23 cellular contexts compared by ENCODE assay signal in genomic region chr16:89448656-89449055, GRCh38. TPM values are rescaled to one million over a fixed set of nuclear protein-coding genes. Genes with fewer than 3 reads are reported as not detected.
A peak's percentile ranks its signal among the peaks of the same experiment; 100 is the strongest.
DNase-seq lines count a peak whose midpoint lies in the region; ATAC-seq, FAIRE-seq and TF ChIP-seq lines count a peak whose summit lies in the region.
"Had no signal": no experiment of that assay in that cellular context is flagged by ENCODE, and none has a peak within 500 bp of the region (broad histone marks: within the 10 kb centered on the region; RNA-seq: fewer than 3 reads in every experiment).

No MANE protein-coding gene starts in this region.

- ATAC-seq in body of pancreas (peak; percentile 28), GM21515 (IDR thresholded peaks at IDR 0.05; ENCODE audit: unreplicated experiment) (no peak), HG02642 (IDR thresholded peaks at IDR 0.05; ENCODE audit: poor library complexity, unreplicated experiment) (no peak)
- ATAC-seq: GM12878 had no signal

- intact Hi-C loops in body of pancreas (cut with DNase I) = no loop called here

- H3K36me3 ChIP-seq in body of pancreas (replicated peaks in 1 of 2; ENCODE audit: insufficient read depth in 1 of 2, low read depth in 2 of 2) = no peaks in the 10 kb centered on the region
- no peaks in the 10 kb centered on the region for H3K36me3 ChIP-seq in small intestine (ENCODE audit: control insufficient read depth in 2 of 2, insufficient read depth in 2 of 2, low read length in 2 of 2)
- H3K36me3 ChIP-seq: HAP-1 had no signal

- H3K9me3 ChIP-seq in body of pancreas = no peaks in the 10 kb centered on the region
- H3K9me3 ChIP-seq in small intestine (ENCODE audit: control insufficient read depth, low read depth) = no peaks in the 10 kb centered on the region
- H3K9me3 ChIP-seq: HAP-1 had no signal

- H3K27ac ChIP-seq in body of pancreas (peak overlapping the region in 2 of 4 donors; percentile 29 to 57), small intestine (ENCODE audit: low read depth in 1 of 2, low read length in 1 of 2) (no peak overlapping the region)
- H3K27ac ChIP-seq: VCaP had no signal

- no peak overlapping the region for H3K4me3 ChIP-seq in body of pancreas
- no peak overlapping the region for H3K4me3 ChIP-seq in small intestine (ENCODE audit: low read depth in 1 of 2, low read length in 2 of 2)
- H3K4me3 ChIP-seq: GM12878, HAP-1 had no signal

- TF ChIP-seq CTCF in body of pancreas (IDR thresholded peaks at IDR 0.05) = no peak

- H3K4me1 ChIP-seq in body of pancreas (peaks cover 91% of the 10 kb centered on the region), small intestine (ENCODE audit: control insufficient read depth in 2 of 2, insufficient read depth in 1 of 2, low read depth in 1 of 2, low read length in 1 of 2) (peaks cover 15 to 26% of the 10 kb centered on the region in 2 donors)

- no peak for TF ChIP-seq POLR2A in body of pancreas (IDR thresholded peaks at IDR 0.05)

- no peak for FAIRE-seq in small intestine (lab: Jason Lieb, UNC)
- FAIRE-seq: D721Med, GM12878 had no signal

- DNase-seq in HT-29 (ENCODE audit: low spot score) (peak; percentile 23), body of pancreas (peak; percentile 35 to 73 (median 60)), kidney tubule cell (ENCODE audit: low spot score) (peak; percentile 53), small intestine (peak; percentile 79), C1 segment of cervical spinal cord (lab: John Stamatoyannopoulos, UW) (no peak)
- DNase-seq: activated effector memory CD4-positive, alpha-beta T cell treated with Interleukin-2 at 50 U/mL for 16 hours; amygdala; effector CD8-positive, alpha-beta T cell; GF-D8; hippocampal formation; islet precursor cell; Karpas-422; NCI-H1092 treated with DMSO at 0.1 percent for 48 hours; NCI-H2081 treated with DMSO at 0.1 percent for 48 hours; NCI-H510A; SHP77 treated with DMSO at 0.1 percent for 48 hours; stimulated activated CD4-positive, alpha-beta T cell treated with anti-CD3 and anti-CD28 coated beads, Interleukin-2, amount 100 ng/mL, for 24 hours had no signal

- WGBS in body of pancreas, 2 donors = 41 to 57% methylated on average over 10 of the region's 10 CpGs
- 13 to 59% (median 34%) methylated on average over 10 of the region's 10 CpGs for WGBS in small intestine, 3 donors

- no peaks in the 10 kb centered on the region for H3K27me3 ChIP-seq in body of pancreas
- H3K27me3 ChIP-seq in small intestine (ENCODE audit: control insufficient read depth in 2 of 2, insufficient read depth in 2 of 2, low read length in 2 of 2) = no peaks in the 10 kb centered on the region

RNA-seq across cellular contexts. Expression of gene ANKRD11, which starts 41.7 kb away (rescaled TPM):
- total RNA-seq in HT-29 (2014; rRNA removed; shearing (Covaris generic)) = 92.5 and 122 TPM in 2 replicates
- 10 to 100 TPM; 52.1 to 97.9 TPM for total RNA-seq in body of pancreas
- polyA plus RNA-seq in small intestine = 10 to 100 TPM; 48.4 to 72.1 (median 59.0) TPM

RNA-seq across cellular contexts. Expression of gene SPG7, which starts 59.5 kb away (rescaled TPM):
- 150 and 162 TPM in 2 replicates for total RNA-seq in HT-29 (2014; rRNA removed; shearing (Covaris generic))
- total RNA-seq in body of pancreas = 100 to 1,000 TPM; 107 to 152 TPM
- polyA plus RNA-seq in small intestine = 100 to 1,000 TPM in 2 of 3 donors, 10 to 100 TPM in 1; 89.1 to 245 (median 222) TPM

Comparison
In these comparisons a context has a peak if more than half of its experiments do, and no peak if none do; other contexts are left out.
1. DNase-seq: peak in HT-29 (single experiment), body of pancreas (4 of 4), kidney tubule cell (single experiment) and small intestine (single experiment); none in C1 segment of cervical spinal cord (0 of 14).